ENCODE assay signal across 1 cellular context in the genomic region with DNA sequence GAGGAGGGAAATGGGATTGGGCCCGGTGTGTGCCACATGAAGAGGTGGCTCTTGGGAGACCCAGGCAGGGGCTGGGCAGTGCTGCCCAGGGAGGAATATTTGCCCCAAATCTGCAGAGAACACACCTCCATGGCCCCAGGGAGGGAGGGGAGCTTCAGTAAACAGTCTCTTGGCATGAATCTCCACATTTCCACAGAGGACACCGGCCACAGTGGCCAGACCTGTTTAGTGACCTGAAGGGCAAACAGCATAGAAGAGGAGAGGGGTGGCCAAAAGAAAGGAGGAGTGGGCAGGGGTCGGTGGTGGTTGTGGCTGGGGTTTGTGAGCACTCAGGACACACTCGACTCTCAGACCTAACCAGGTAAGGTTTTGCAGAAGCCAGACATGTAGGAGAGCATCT.
TF ChIP-seq lines count a peak whose summit lies in the region.

No MANE protein-coding gene starts in this region.

TF ChIP-seq in IMR-90, 13 proteins besides CTCF, POLR2A, EP300 and RAD21 (continued from another document):
- TF ChIP-seq, protein P1, sequence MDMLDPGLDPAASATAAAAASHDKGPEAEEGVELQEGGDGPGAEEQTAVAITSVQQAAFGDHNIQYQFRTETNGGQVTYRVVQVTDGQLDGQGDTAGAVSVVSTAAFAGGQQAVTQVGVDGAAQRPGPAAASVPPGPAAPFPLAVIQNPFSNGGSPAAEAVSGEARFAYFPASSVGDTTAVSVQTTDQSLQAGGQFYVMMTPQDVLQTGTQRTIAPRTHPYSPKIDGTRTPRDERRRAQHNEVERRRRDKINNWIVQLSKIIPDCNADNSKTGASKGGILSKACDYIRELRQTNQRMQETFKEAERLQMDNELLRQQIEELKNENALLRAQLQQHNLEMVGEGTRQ (IDR thresholded peaks at IDR 0.05; ENCODE audit: low read depth, low read length), result no peak
- no peak for TF ChIP-seq CHD1 (IDR thresholded peaks at IDR 0.05; ENCODE audit: low read depth, low read length)
- no peak for TF ChIP-seq FOS (IDR thresholded peaks at IDR 0.05; ENCODE audit: low read depth, low read length)
- TF ChIP-seq RCOR1 (IDR thresholded peaks at IDR 0.05; ENCODE audit: insufficient replicate concordance, low read length), result no peak
- TF ChIP-seq CEBPB (IDR thresholded peaks at IDR 0.05; ENCODE audit: low read depth, low read length), result no peak
- TF ChIP-seq MAZ (IDR thresholded peaks at IDR 0.05; ENCODE audit: borderline replicate concordance, low read depth, low read length), result no peak
- no peak for TF ChIP-seq MAFK (IDR thresholded peaks at IDR 0.05; ENCODE audit: low read depth, low read length)
- TF ChIP-seq, protein P2, sequence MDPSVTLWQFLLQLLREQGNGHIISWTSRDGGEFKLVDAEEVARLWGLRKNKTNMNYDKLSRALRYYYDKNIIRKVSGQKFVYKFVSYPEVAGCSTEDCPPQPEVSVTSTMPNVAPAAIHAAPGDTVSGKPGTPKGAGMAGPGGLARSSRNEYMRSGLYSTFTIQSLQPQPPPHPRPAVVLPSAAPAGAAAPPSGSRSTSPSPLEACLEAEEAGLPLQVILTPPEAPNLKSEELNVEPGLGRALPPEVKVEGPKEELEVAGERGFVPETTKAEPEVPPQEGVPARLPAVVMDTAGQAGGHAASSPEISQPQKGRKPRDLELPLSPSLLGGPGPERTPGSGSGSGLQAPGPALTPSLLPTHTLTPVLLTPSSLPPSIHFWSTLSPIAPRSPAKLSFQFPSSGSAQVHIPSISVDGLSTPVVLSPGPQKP (IDR thresholded peaks at IDR 0.05; ENCODE audit: borderline replicate concordance, low read depth, low read length), result no peak
